Comparison of ENCODE assay signal across 25 cellular contexts in the genomic region with DNA sequence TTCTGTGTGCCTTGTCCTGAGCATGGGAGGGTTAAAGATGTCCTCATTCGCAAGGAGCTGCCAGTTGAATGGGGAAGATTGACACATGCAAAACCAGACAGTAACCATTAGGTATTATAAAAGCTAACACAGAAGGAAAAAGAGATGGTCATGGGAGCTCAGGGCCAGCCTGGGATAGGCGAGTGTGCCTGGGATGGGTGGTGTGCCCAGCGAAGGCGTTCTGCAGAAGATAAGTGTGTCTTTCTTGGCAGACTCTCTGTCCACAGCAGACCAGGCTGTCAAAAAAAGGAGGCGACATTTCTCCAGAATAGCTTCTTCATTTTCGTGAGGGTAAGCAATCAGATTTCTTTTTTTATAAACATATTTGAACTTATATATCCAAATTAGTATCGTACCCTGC.
"Had no signal": no experiment of that assay in that cellular context is flagged by ENCODE, and none has a peak within 500 bp of the region (broad histone marks: within the 10 kb centered on the region; RNA-seq: fewer than 3 reads in every experiment).

No MANE protein-coding gene starts in this region.

- ATAC-seq: left colon; left lung; natural killer cell; sciatic nerve; stimulated activated effector memory CD8-positive, alpha-beta T cell treated with anti-CD3 and anti-CD28 coated beads, Interleukin-12 subunit alpha, Interleukin-12 subunit beta, amount 100 ng/mL, for 72 hours; upper lobe of right lung had no signal

- H3K27ac Mint-ChIP-seq: mesothelial cell of epicardium; natural killer cell; progenitor cell of endocrine pancreas; stimulated activated effector memory CD8-positive, alpha-beta T cell treated with anti-CD3 and anti-CD28 coated beads, Interleukin-12 subunit alpha, Interleukin-12 subunit beta, amount 100 ng/mL, for 72 hours; stimulated activated naive CD8-positive, alpha-beta T cell treated with anti-CD3 and anti-CD28 coated beads, Interleukin-15, Interleukin-2, amounts not matched to agents 100 ng/mL and 50 ng/mL, for 24 hours had no signal

- H3K4me3 Mint-ChIP-seq: mesothelial cell of epicardium; naive B cell; natural killer cell; stimulated activated effector memory CD8-positive, alpha-beta T cell treated with anti-CD3 and anti-CD28 coated beads, Interleukin-12 subunit alpha, Interleukin-12 subunit beta, amount 100 ng/mL, for 72 hours; stimulated activated naive CD8-positive, alpha-beta T cell treated with anti-CD3 and anti-CD28 coated beads, Interleukin-15, Interleukin-2, amounts not matched to agents 100 ng/mL and 50 ng/mL, for 24 hours had no signal

- H3K27ac ChIP-seq: left lung, ovary, spleen, suprapubic skin, thoracic aorta, tibial artery, upper lobe of right lung, uterus had no signal

- H3K27me3 ChIP-seq: left lung, ovary, spleen, suprapubic skin, tibial artery, upper lobe of right lung, uterus had no signal

- H3K9me3 ChIP-seq: left lung, ovary, spleen, suprapubic skin, thoracic aorta, tibial artery, upper lobe of right lung, uterus had no signal

- H3K36me3 Mint-ChIP-seq: mesothelial cell of epicardium; natural killer cell; stimulated activated effector memory CD8-positive, alpha-beta T cell treated with anti-CD3 and anti-CD28 coated beads, Interleukin-12 subunit alpha, Interleukin-12 subunit beta, amount 100 ng/mL, for 72 hours had no signal

- H3K4me1 ChIP-seq: suprapubic skin, upper lobe of right lung, uterus had no signal

- H3K4me3 ChIP-seq: left lung, lung, ovary, spleen, suprapubic skin, thoracic aorta, tibial artery, upper lobe of right lung, uterus had no signal

- DNase-seq: hippocampal formation; kidney; left colon; left lung; mesendoderm; naive B cell; natural killer cell; ovary; retina; small intestine; spleen; stimulated activated CD4-positive, alpha-beta T cell treated with anti-CD3 and anti-CD28 coated beads, Interleukin-4, amount 100 ng/mL, for 24 hours; stimulated activated naive CD4-positive, alpha-beta T cell; tibial artery; trophoblast cell; upper lobe of right lung; uterus had no signal

- H3K9me3 Mint-ChIP-seq: mesothelial cell of epicardium; naive B cell; natural killer cell; stimulated activated effector memory CD8-positive, alpha-beta T cell treated with anti-CD3 and anti-CD28 coated beads, Interleukin-12 subunit alpha, Interleukin-12 subunit beta, amount 100 ng/mL, for 72 hours; stimulated activated naive CD8-positive, alpha-beta T cell treated with anti-CD3 and anti-CD28 coated beads, Interleukin-15, Interleukin-2, amounts not matched to agents 100 ng/mL and 50 ng/mL, for 24 hours had no signal

- H3K27me3 Mint-ChIP-seq: naive B cell; progenitor cell of endocrine pancreas; stimulated activated naive CD8-positive, alpha-beta T cell treated with anti-CD3 and anti-CD28 coated beads, Interleukin-15, Interleukin-2, amounts not matched to agents 100 ng/mL and 50 ng/mL, for 24 hours had no signal

- H3K36me3 ChIP-seq: left lung, ovary, spleen, suprapubic skin, thoracic aorta, tibial artery, upper lobe of right lung, uterus had no signal
